Comparison of ENCODE assay signal across 9 cellular contexts in the genomic region with DNA sequence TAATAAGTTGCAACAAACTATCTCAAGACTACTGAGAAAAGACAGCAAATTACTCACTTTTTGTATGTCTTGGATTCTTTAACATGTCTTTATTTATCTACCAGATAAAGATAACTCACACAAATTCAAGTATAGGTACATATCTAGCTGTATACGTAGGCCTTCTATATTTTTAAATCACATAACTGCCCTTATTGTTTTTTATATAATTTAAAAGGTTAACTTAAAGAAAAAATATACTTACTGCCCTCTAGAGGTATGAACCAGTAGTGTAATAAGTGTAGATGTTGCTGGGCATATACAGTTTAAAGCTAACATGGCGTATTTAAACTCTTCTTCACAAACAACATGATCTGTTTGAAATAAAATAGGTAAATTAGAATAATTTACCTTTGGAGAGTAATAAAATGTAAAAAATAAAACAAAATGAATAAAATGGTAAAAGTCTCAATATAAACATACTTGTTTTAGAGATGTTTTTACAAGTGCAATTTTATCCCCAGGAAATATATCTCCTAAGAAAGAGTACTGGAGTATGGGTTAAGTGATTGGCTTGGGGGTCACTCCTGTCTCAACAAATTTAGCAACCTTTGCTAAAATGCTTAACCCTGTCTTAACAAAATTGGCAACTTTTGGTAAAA.
DNase-seq lines count a peak whose midpoint lies in the region; ATAC-seq, FAIRE-seq and TF ChIP-seq lines count a peak whose summit lies in the region.
"Had no signal": no experiment of that assay in that cellular context is flagged by ENCODE, and none has a peak within 500 bp of the region (broad histone marks: within the 10 kb centered on the region; RNA-seq: fewer than 3 reads in every experiment).

No MANE protein-coding gene starts in this region.

- no peaks in the 10 kb centered on the region for H3K9me3 Mint-ChIP-seq in activated B cell treated with CpG ODN at 0.5 μM for 24 hours
- H3K9me3 Mint-ChIP-seq in activated CD4-positive, alpha-beta T cell treated with anti-CD3 and anti-CD28 coated beads for 36 hours (ENCODE audit: low read depth): no peaks in the 10 kb centered on the region

- no peak overlapping the region for H3K4me3 ChIP-seq in right lobe of liver
- H3K4me3 ChIP-seq: BLaER1 treated with 17β-estradiol and CSF1 and Interleukin-3, amounts not matched to agents 10 nM and 100 nM had no signal

- DNase-seq in NCI-H1092 treated with DMSO at 0.1 percent for 48 hours (lab: John Stamatoyannopoulos, UW) (peak; percentile 9), NCI-H1092 (lab: John Stamatoyannopoulos, UW) (no peak), HTR-8/SVneo (ENCODE audit: insufficient read length, low spot score) (peak; percentile 4), activated B cell treated with CpG ODN at 0.5 μM for 24 hours (no peak), right lobe of liver (no peak), NCI-H1930 (lab: John Stamatoyannopoulos, UW) (no peak)
- no peak for DNase-seq in activated CD4-positive, alpha-beta T cell treated with anti-CD3 and anti-CD28 coated beads for 36 hours

- no peaks in the 10 kb centered on the region for H3K4me1 Mint-ChIP-seq in activated B cell treated with CpG ODN at 0.5 μM for 24 hours
- no peaks in the 10 kb centered on the region for H3K4me1 Mint-ChIP-seq in activated CD4-positive, alpha-beta T cell treated with anti-CD3 and anti-CD28 coated beads for 36 hours

- H3K4me1 ChIP-seq in right lobe of liver: no peaks in the 10 kb centered on the region

- no peak overlapping the region for H3K27ac ChIP-seq in right lobe of liver
- H3K27ac ChIP-seq: BLaER1 treated with 17β-estradiol and CSF1 and Interleukin-3, amounts not matched to agents 10 nM and 100 nM had no signal

- H3K27me3 Mint-ChIP-seq in activated B cell treated with CpG ODN at 0.5 μM for 24 hours: no peaks in the 10 kb centered on the region
- no peaks in the 10 kb centered on the region for H3K27me3 Mint-ChIP-seq in activated CD4-positive, alpha-beta T cell treated with anti-CD3 and anti-CD28 coated beads for 36 hours

- no peak overlapping the region for H3K4me3 Mint-ChIP-seq in activated B cell treated with CpG ODN at 0.5 μM for 24 hours
- H3K4me3 Mint-ChIP-seq in activated CD4-positive, alpha-beta T cell treated with anti-CD3 and anti-CD28 coated beads for 36 hours: no peak overlapping the region

- H3K27ac Mint-ChIP-seq in activated B cell treated with CpG ODN at 0.5 μM for 24 hours: no peak overlapping the region
- no peak overlapping the region for H3K27ac Mint-ChIP-seq in activated CD4-positive, alpha-beta T cell treated with anti-CD3 and anti-CD28 coated beads for 36 hours

- WGBS in right lobe of liver (ENCODE audit: insufficient coverage, low coverage, low lambda C conversion rate, missing lambda C conversion rate): 42% methylated on average over 2 of the region's 2 CpGs

- no peak for FAIRE-seq in HTR-8/SVneo (lab: Jason Lieb, UNC)

- TF ChIP-seq POLR2A in right lobe of liver (IDR thresholded peaks at IDR 0.05): no peak

- no peaks in the 10 kb centered on the region for H3K27me3 ChIP-seq in right lobe of liver
- H3K27me3 ChIP-seq: BLaER1 treated with 17β-estradiol and CSF1 and Interleukin-3, amounts not matched to agents 10 nM and 100 nM had no signal

- CTCF ChIA-PET in activated B cell treated with CpG ODN at 0.5 μM for 24 hours (lab: Charles Lee): no interaction called here
- CTCF ChIA-PET in activated CD4-positive, alpha-beta T cell treated with anti-CD3 and anti-CD28 coated beads for 36 hours (lab: Charles Lee): interaction anchor here (1.5 kb wide), 1 partner anchor 17 kb away, joined by 10 read pairs; no protein-coding TSS in a partner anchor

- H3K36me3 Mint-ChIP-seq in activated B cell treated with CpG ODN at 0.5 μM for 24 hours (ENCODE audit: low read depth): no peaks in the 10 kb centered on the region
- no peaks in the 10 kb centered on the region for H3K36me3 Mint-ChIP-seq in activated CD4-positive, alpha-beta T cell treated with anti-CD3 and anti-CD28 coated beads for 36 hours (ENCODE audit: low read depth)

- ATAC-seq in GM21529 (IDR thresholded peaks at IDR 0.05; ENCODE audit: unreplicated experiment) (peak; percentile 83), activated B cell treated with CpG ODN at 0.5 μM for 24 hours (ENCODE audit: low read depth) (peak; percentile 28), right lobe of liver (peak; percentile 51 to 66 (median 64))
- ATAC-seq in activated CD4-positive, alpha-beta T cell treated with anti-CD3 and anti-CD28 coated beads for 36 hours: no peak

- POLR2A ChIA-PET in activated B cell treated with CpG ODN at 0.5 μM for 24 hours (lab: Charles Lee): no interaction called here
- POLR2A ChIA-PET in activated CD4-positive, alpha-beta T cell treated with anti-CD3 and anti-CD28 coated beads for 36 hours (lab: Charles Lee): no interaction called here

- no peak for TF ChIP-seq CTCF in activated B cell treated with CpG ODN at 0.5 μM for 24 hours (IDR thresholded peaks at IDR 0.05)
- TF ChIP-seq CTCF in right lobe of liver (IDR thresholded peaks at IDR 0.05): peak; percentile 27 to 62 (median 51)

- H3K36me3 ChIP-seq in right lobe of liver: no peaks in the 10 kb centered on the region
- H3K36me3 ChIP-seq: BLaER1 treated with 17β-estradiol and CSF1 and Interleukin-3, amounts not matched to agents 10 nM and 100 nM had no signal

- intact Hi-C loops in activated B cell treated with CpG ODN at 0.5 μM for 24 hours (cut with micrococcal nuclease) (loop anchor here (5.0 kb wide), 1 partner anchor 289 kb away; no protein-coding TSS in a partner anchor), right lobe of liver (cut with DNase I) (no loop called here)
- intact Hi-C loops in activated CD4-positive, alpha-beta T cell treated with anti-CD3 and anti-CD28 coated beads for 36 hours (cut with DNase I, micrococcal nuclease): loop anchor here in 1 of 2 experiments (5.0 kb wide), 1 partner anchor 226 kb away; no protein-coding TSS in a partner anchor

- H3K9me3 ChIP-seq in right lobe of liver: no peaks in the 10 kb centered on the region
- H3K9me3 ChIP-seq: BLaER1 treated with 17β-estradiol and CSF1 and Interleukin-3, amounts not matched to agents 10 nM and 100 nM had no signal

Comparison
In these comparisons a context has a peak if more than half of its experiments do, and no peak if none do; other contexts are left out.
1. DNase-seq: peak in NCI-H1092 treated with DMSO at 0.1 percent for 48 hours (single experiment) and HTR-8/SVneo (single experiment); none in NCI-H1092 (single experiment), activated B cell treated with CpG ODN at 0.5 μM for 24 hours (single experiment), right lobe of liver (0 of 3), activated CD4-positive, alpha-beta T cell treated with anti-CD3 and anti-CD28 coated beads for 36 hours (single experiment) and NCI-H1930 (0 of 2).